Comparison of ENCODE assay signal across 24 cellular contexts in genomic region chr17:17167986-17168385, GRCh38. TPM values are rescaled to one million over a fixed set of nuclear protein-coding genes. Genes with fewer than 3 reads are reported as not detected.
A peak's percentile ranks its signal among the peaks of the same experiment; 100 is the strongest.
DNase-seq lines count a peak whose midpoint lies in the region; ATAC-seq and TF ChIP-seq lines count a peak whose summit lies in the region.
"Had no signal": no experiment of that assay in that cellular context is flagged by ENCODE, and none has a peak within 500 bp of the region (broad histone marks: within the 10 kb centered on the region; RNA-seq: fewer than 3 reads in every experiment).

No MANE protein-coding gene starts in this region.

- no peaks in the 10 kb centered on the region for H3K4me1 ChIP-seq in PC-3 (ENCODE audit: insufficient read depth, low read length)
- peaks cover 11% of the 10 kb centered on the region for H3K4me1 ChIP-seq in endodermal cell (ENCODE audit: control insufficient read depth, insufficient read depth, low read length)

- peaks cover 14% of the 10 kb centered on the region for H3F3A ChIP-seq in PC-3 (ENCODE audit: low read length, unreplicated experiment)

- H3K79me2 ChIP-seq in PC-3 (ENCODE audit: low read length) = peaks cover 12% of the 10 kb centered on the region; the same call in 1 of the 2 replicates

- CTCF ChIA-PET in activated CD8-positive, alpha-beta T cell treated with anti-CD3 and anti-CD28 coated beads, Interleukin-2, amount 10 ng/mL, durations not matched to agents 7 days and 5 days (lab: Charles Lee) = interaction anchor here (1.2 kb wide), 1 partner anchor 19 kb away, joined by 3 read pairs; no protein-coding TSS in a partner anchor
- CTCF ChIA-PET in activated CD8-positive, alpha-beta T cell treated with anti-CD3 and anti-CD28 coated beads for 36 hours (lab: Charles Lee) = interaction anchor here (1.2 kb wide), 1 partner anchor 13 kb away, joined by 3 read pairs; no protein-coding TSS in a partner anchor
- CTCF ChIA-PET in PC-3 (lab: Charles Lee) = no interaction called here

- peak overlapping the region; percentile 27 for H3K27ac Mint-ChIP-seq in activated CD8-positive, alpha-beta T cell treated with anti-CD3 and anti-CD28 coated beads, Interleukin-2, amount 10 ng/mL, durations not matched to agents 7 days and 5 days
- no peak overlapping the region for H3K27ac Mint-ChIP-seq in activated CD8-positive, alpha-beta T cell treated with anti-CD3 and anti-CD28 coated beads for 36 hours
- H3K27ac Mint-ChIP-seq in endodermal cell = peak overlapping the region; percentile 21
- H3K27ac Mint-ChIP-seq in stimulated activated effector memory CD8-positive, alpha-beta T cell treated with anti-CD3 and anti-CD28 coated beads, Interleukin-12 subunit alpha, Interleukin-12 subunit beta, amount 100 ng/mL, for 72 hours = peak overlapping the region; percentile 74

- H3K27ac ChIP-seq in PC-3 (ENCODE audit: low read length) (no peak overlapping the region), endodermal cell (ENCODE audit: low read depth, low read length) (no peak overlapping the region)
- H3K27ac ChIP-seq: GM23248, PC-9, SK-N-MC had no signal

- BruUV-seq in PC-3 (replicated peaks; lab: Mats Ljungman, UMichigan) = no TSS peak

- no peak for DNase-seq in activated CD8-positive, alpha-beta T cell treated with anti-CD3 and anti-CD28 coated beads, Interleukin-2, amount 10 ng/mL, durations not matched to agents 7 days and 5 days
- DNase-seq in activated CD8-positive, alpha-beta T cell treated with anti-CD3 and anti-CD28 coated beads for 36 hours = no peak
- no peak for DNase-seq in PC-3
- no peak for DNase-seq in endodermal cell
- no peak for DNase-seq in stimulated activated effector memory CD8-positive, alpha-beta T cell treated with anti-CD3 and anti-CD28 coated beads, Interleukin-12 subunit alpha, Interleukin-12 subunit beta, amount 100 ng/mL, for 72 hours (ENCODE audit: low spot score in 2 of 2)
- no peak for DNase-seq in anterior cingulate cortex (lab: John Stamatoyannopoulos, UW)
- DNase-seq: AML-193, C1 segment of cervical spinal cord, DMS53, GDM1, GM23248, HCEC 1CT, MG63, NCI-H1048, NCI-H1417 treated with DMSO at 0.1 percent for 48 hours, NCI-H187, NCI-H2107, NCI-H446 treated with DMSO at 0.1 percent for 48 hours, NCI-H526 treated with DMSO at 0.1 percent for 48 hours, PC-9, RPMI8226, SHP77 treated with DMSO at 0.1 percent for 48 hours had no signal

- H3K4me3 Mint-ChIP-seq in activated CD8-positive, alpha-beta T cell treated with anti-CD3 and anti-CD28 coated beads, Interleukin-2, amount 10 ng/mL, durations not matched to agents 7 days and 5 days = no peak overlapping the region
- no peak overlapping the region for H3K4me3 Mint-ChIP-seq in activated CD8-positive, alpha-beta T cell treated with anti-CD3 and anti-CD28 coated beads for 36 hours
- H3K4me3 Mint-ChIP-seq in endodermal cell = no peak overlapping the region
- no peak overlapping the region for H3K4me3 Mint-ChIP-seq in stimulated activated effector memory CD8-positive, alpha-beta T cell treated with anti-CD3 and anti-CD28 coated beads, Interleukin-12 subunit alpha, Interleukin-12 subunit beta, amount 100 ng/mL, for 72 hours

- no peaks in the 10 kb centered on the region for H3K9me3 ChIP-seq in PC-3 (ENCODE audit: low read length)
- no peaks in the 10 kb centered on the region for H3K9me3 ChIP-seq in endodermal cell (ENCODE audit: control insufficient read depth, low read length)
- H3K9me3 ChIP-seq: MG63 had no signal

- no peak for ATAC-seq in activated CD8-positive, alpha-beta T cell treated with anti-CD3 and anti-CD28 coated beads, Interleukin-2, amount 10 ng/mL, durations not matched to agents 7 days and 5 days
- ATAC-seq in activated CD8-positive, alpha-beta T cell treated with anti-CD3 and anti-CD28 coated beads for 36 hours = no peak
- 0 out of 2 replicates have a peak, but pooled peaks have one; percentile 7 for ATAC-seq in PC-3
- no peak for ATAC-seq in stimulated activated effector memory CD8-positive, alpha-beta T cell treated with anti-CD3 and anti-CD28 coated beads, Interleukin-12 subunit alpha, Interleukin-12 subunit beta, amount 100 ng/mL, for 72 hours
- no peak for ATAC-seq in HG02678 (IDR thresholded peaks at IDR 0.05; ENCODE audit: unreplicated experiment)

- H3K9ac ChIP-seq in PC-3 (ENCODE audit: low read length) (no peak overlapping the region), endodermal cell (ENCODE audit: extremely low read depth, low read length, poor library complexity, severe bottlenecking) (no peak overlapping the region)
- H3K9ac ChIP-seq: GM23248 had no signal

- 92 to 95% methylated on average over 6 to 10 of the region's 10 CpGs for WGBS in endodermal cell (ENCODE audit: insufficient coverage in 1 of 2, insufficient read length in 1 of 2), 2 experiments

- H3K36me3 Mint-ChIP-seq in activated CD8-positive, alpha-beta T cell treated with anti-CD3 and anti-CD28 coated beads, Interleukin-2, amount 10 ng/mL, durations not matched to agents 7 days and 5 days (ENCODE audit: low read depth) = peaks cover 48% of the 10 kb centered on the region
- H3K36me3 Mint-ChIP-seq in activated CD8-positive, alpha-beta T cell treated with anti-CD3 and anti-CD28 coated beads for 36 hours (ENCODE audit: low read depth) = peaks cover 14% of the 10 kb centered on the region
- H3K36me3 Mint-ChIP-seq in endodermal cell (ENCODE audit: low read depth) = peaks cover 51% of the 10 kb centered on the region
- peaks cover 82% of the 10 kb centered on the region for H3K36me3 Mint-ChIP-seq in stimulated activated effector memory CD8-positive, alpha-beta T cell treated with anti-CD3 and anti-CD28 coated beads, Interleukin-12 subunit alpha, Interleukin-12 subunit beta, amount 100 ng/mL, for 72 hours

- H4K20me1 ChIP-seq in PC-3 (ENCODE audit: low read length) = peaks cover 40% of the 10 kb centered on the region

- no peaks in the 10 kb centered on the region for H3K27me3 Mint-ChIP-seq in activated CD8-positive, alpha-beta T cell treated with anti-CD3 and anti-CD28 coated beads, Interleukin-2, amount 10 ng/mL, durations not matched to agents 7 days and 5 days (ENCODE audit: low read depth)
- no peaks in the 10 kb centered on the region for H3K27me3 Mint-ChIP-seq in activated CD8-positive, alpha-beta T cell treated with anti-CD3 and anti-CD28 coated beads for 36 hours
- no peaks in the 10 kb centered on the region for H3K27me3 Mint-ChIP-seq in endodermal cell (ENCODE audit: insufficient read depth)

- POLR2A ChIA-PET in activated CD8-positive, alpha-beta T cell treated with anti-CD3 and anti-CD28 coated beads, Interleukin-2, amount 10 ng/mL, durations not matched to agents 7 days and 5 days (lab: Charles Lee) = no interaction called here
- POLR2A ChIA-PET in activated CD8-positive, alpha-beta T cell treated with anti-CD3 and anti-CD28 coated beads for 36 hours (lab: Charles Lee) = no interaction called here
- POLR2A ChIA-PET in PC-3 (lab: Charles Lee; ENCODE audit: unreplicated experiment) = no interaction called here

- intact Hi-C loops in activated CD8-positive, alpha-beta T cell treated with anti-CD3 and anti-CD28 coated beads for 36 hours (cut with micrococcal nuclease) = no loop called here
- intact Hi-C loops in PC-3 (cut with micrococcal nuclease) = no loop called here

- H3K9me3 Mint-ChIP-seq in activated CD8-positive, alpha-beta T cell treated with anti-CD3 and anti-CD28 coated beads, Interleukin-2, amount 10 ng/mL, durations not matched to agents 7 days and 5 days (ENCODE audit: insufficient read depth) = no peaks in the 10 kb centered on the region
- H3K9me3 Mint-ChIP-seq in activated CD8-positive, alpha-beta T cell treated with anti-CD3 and anti-CD28 coated beads for 36 hours = no peaks in the 10 kb centered on the region
- H3K9me3 Mint-ChIP-seq in endodermal cell = no peaks in the 10 kb centered on the region
- no peaks in the 10 kb centered on the region for H3K9me3 Mint-ChIP-seq in stimulated activated effector memory CD8-positive, alpha-beta T cell treated with anti-CD3 and anti-CD28 coated beads, Interleukin-12 subunit alpha, Interleukin-12 subunit beta, amount 100 ng/mL, for 72 hours

- no peak overlapping the region for H2AFZ ChIP-seq in PC-3 (ENCODE audit: low read length)
- H2AFZ ChIP-seq: GM23248, PC-9 had no signal

- no peak for TF ChIP-seq CTCF in activated CD8-positive, alpha-beta T cell treated with anti-CD3 and anti-CD28 coated beads for 36 hours (IDR thresholded peaks at IDR 0.05)
- TF ChIP-seq CTCF in PC-3 (conservative IDR thresholded peaks at IDR 0.05; ENCODE audit: low read depth, low read length) = no peak
- peak; percentile 19 for TF ChIP-seq CTCF in endodermal cell (conservative IDR thresholded peaks at IDR 0.05)

- no peaks in the 10 kb centered on the region for H3K9me2 ChIP-seq in PC-3 (replicated peaks; ENCODE audit: low read length)

- H3K27me3 ChIP-seq in PC-3 (ENCODE audit: low read length) (no peaks in the 10 kb centered on the region), endodermal cell (ENCODE audit: control insufficient read depth, insufficient read depth, low read length, poor library complexity, severe bottlenecking) (no peaks in the 10 kb centered on the region)
- H3K27me3 ChIP-seq: MG63 had no signal

- peaks cover 24% of the 10 kb centered on the region for H3K4me1 Mint-ChIP-seq in activated CD8-positive, alpha-beta T cell treated with anti-CD3 and anti-CD28 coated beads, Interleukin-2, amount 10 ng/mL, durations not matched to agents 7 days and 5 days (ENCODE audit: low read depth)
- H3K4me1 Mint-ChIP-seq in activated CD8-positive, alpha-beta T cell treated with anti-CD3 and anti-CD28 coated beads for 36 hours (ENCODE audit: low read depth) = peaks cover 13% of the 10 kb centered on the region
- peaks cover 5% of the 10 kb centered on the region for H3K4me1 Mint-ChIP-seq in endodermal cell
- peaks cover 58% of the 10 kb centered on the region for H3K4me1 Mint-ChIP-seq in stimulated activated effector memory CD8-positive, alpha-beta T cell treated with anti-CD3 and anti-CD28 coated beads, Interleukin-12 subunit alpha, Interleukin-12 subunit beta, amount 100 ng/mL, for 72 hours

- no peak overlapping the region for H3K4me2 ChIP-seq in PC-3 (ENCODE audit: low read length)
- H3K4me2 ChIP-seq: PC-9 had no signal

- H3K36me3 ChIP-seq in PC-3 (ENCODE audit: low read depth, low read length) (peaks cover 91% of the 10 kb centered on the region), endodermal cell (ENCODE audit: control insufficient read depth, insufficient read depth, low read length) (peaks cover 28% of the 10 kb centered on the region)

- no peak overlapping the region for H3K4me3 ChIP-seq in PC-3 (ENCODE audit: low read length)
- no peak overlapping the region for H3K4me3 ChIP-seq in endodermal cell (ENCODE audit: low read length)
- H3K4me3 ChIP-seq: GM23248, MG63, PC-9, SK-N-MC had no signal

RNA-seq across cellular contexts. Expression of gene PLD6, which starts 38.1 kb away (rescaled TPM):
- total RNA-seq in activated CD8-positive, alpha-beta T cell treated with anti-CD3 and anti-CD28 coated beads, Interleukin-2, amount 10 ng/mL, durations not matched to agents 7 days and 5 days = 1 to 10 TPM; 3.8 to 4.2 TPM
- total RNA-seq in activated CD8-positive, alpha-beta T cell treated with anti-CD3 and anti-CD28 coated beads for 36 hours = 1 to 10 TPM; 6.1 to 6.2 TPM
- total RNA-seq in PC-3 (2014; rRNA removed) (11.6 and 18.0 TPM in 2 replicates), endodermal cell (1 to 10 TPM in 1 of 2 donors, under 1 TPM in 1; 0.42 to 1.5 TPM)
- polyA plus RNA-seq in endodermal cell (2013, experiment 1 of 2) = 1.6 TPM
- 1.5 TPM for polyA plus RNA-seq in endodermal cell (2013, experiment 2 of 2)
